ENCODE assay signal across 1 cellular context in the genomic region with DNA sequence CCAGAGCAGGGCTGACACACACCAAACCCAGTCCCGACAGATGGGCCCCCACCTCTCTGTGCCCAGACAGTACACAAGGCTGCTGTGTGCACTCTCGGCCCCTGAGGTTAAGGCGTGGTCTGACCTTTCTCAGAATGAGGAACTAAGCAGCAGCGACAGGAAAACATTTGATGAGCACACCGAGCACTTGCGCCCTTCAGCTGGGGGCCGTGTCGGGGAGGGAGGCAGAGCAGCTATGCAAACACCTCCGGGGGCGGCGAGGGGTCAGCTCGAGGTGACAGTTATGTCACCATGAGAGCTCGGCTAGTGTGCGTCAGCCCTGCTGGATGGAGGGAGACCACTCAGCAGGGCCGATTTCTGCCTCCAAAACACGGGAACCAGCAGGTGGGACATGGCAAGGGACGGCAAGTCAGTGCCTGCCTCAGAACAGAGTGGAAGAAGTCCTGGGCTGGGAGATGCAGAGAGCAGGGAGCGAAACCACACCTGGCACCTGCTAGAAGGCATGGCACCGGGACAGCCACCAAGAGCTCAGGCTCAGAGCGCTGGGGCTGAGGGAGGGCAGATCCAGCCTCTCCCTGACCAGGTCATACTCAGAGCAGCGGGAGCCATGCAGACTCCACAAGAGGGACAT.
TF ChIP-seq lines count a peak whose summit lies in the region.

No MANE protein-coding gene starts in this region.

TF ChIP-seq in HepG2, 621 proteins besides CTCF, POLR2A, EP300 and RAD21 (continued from another document and continues in another):
- TF ChIP-seq, protein P1, sequence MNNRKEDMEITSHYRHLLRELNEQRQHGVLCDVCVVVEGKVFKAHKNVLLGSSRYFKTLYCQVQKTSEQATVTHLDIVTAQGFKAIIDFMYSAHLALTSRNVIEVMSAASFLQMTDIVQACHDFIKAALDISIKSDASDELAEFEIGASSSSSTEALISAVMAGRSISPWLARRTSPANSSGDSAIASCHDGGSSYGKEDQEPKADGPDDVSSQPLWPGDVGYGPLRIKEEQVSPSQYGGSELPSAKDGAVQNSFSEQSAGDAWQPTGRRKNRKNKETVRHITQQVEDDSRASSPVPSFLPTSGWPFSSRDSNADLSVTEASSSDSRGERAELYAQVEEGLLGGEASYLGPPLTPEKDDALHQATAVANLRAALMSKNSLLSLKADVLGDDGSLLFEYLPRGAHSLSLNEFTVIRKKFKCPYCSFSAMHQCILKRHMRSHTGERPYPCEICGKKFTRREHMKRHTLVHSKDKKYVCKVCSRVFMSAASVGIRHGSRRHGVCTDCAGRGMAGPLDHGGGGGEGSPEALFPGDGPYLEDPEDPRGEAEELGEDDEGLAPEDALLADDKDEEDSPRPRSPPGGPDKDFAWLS (CRISPR knock-in tag; IDR thresholded peaks at IDR 0.05; ENCODE audit: borderline replicate concordance): no peak
- TF ChIP-seq, protein P2, sequence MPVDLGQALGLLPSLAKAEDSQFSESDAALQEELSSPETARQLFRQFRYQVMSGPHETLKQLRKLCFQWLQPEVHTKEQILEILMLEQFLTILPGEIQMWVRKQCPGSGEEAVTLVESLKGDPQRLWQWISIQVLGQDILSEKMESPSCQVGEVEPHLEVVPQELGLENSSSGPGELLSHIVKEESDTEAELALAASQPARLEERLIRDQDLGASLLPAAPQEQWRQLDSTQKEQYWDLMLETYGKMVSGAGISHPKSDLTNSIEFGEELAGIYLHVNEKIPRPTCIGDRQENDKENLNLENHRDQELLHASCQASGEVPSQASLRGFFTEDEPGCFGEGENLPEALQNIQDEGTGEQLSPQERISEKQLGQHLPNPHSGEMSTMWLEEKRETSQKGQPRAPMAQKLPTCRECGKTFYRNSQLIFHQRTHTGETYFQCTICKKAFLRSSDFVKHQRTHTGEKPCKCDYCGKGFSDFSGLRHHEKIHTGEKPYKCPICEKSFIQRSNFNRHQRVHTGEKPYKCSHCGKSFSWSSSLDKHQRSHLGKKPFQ (CRISPR knock-in tag; IDR thresholded peaks at IDR 0.05; ENCODE audit: insufficient replicate concordance): peak; percentile 95
- TF ChIP-seq ASH2L (IDR thresholded peaks at IDR 0.05; ENCODE audit: insufficient read length, low read depth, low read length) (peak; percentile 47), JUN (CRISPR knock-in tag; IDR thresholded peaks at IDR 0.05) (peak; percentile 93), RBFOX2 (IDR thresholded peaks at IDR 0.05; ENCODE audit: low read depth, low read length) (no peak), REPIN1 (CRISPR knock-in tag; IDR thresholded peaks at IDR 0.05; ENCODE audit: borderline replicate concordance, low read depth) (peak; percentile 85; the same call in 1 of the 2 replicates), SMAD9 (CRISPR knock-in tag; IDR thresholded peaks at IDR 0.05) (no peak), GTF2F1 (IDR thresholded peaks at IDR 0.05; ENCODE audit: low read length) (no peak), CREB1 (IDR thresholded peaks at IDR 0.05) (0 out of 2 replicates have a peak, but pooled peaks have one; percentile 37), CREB1 (CRISPR knock-in tag; IDR thresholded peaks at IDR 0.05) (peak; percentile 75), PPARG (CRISPR knock-in tag; conservative IDR thresholded peaks at IDR 0.05) (peak; percentile 82), DPF2 (CRISPR knock-in tag; IDR thresholded peaks at IDR 0.05; ENCODE audit: borderline replicate concordance, low read depth) (peak; percentile 90; the same call in 1 of the 2 replicates), ZNF713 (CRISPR knock-in tag; IDR thresholded peaks at IDR 0.05) (peak; percentile 95; the same call in 1 of the 2 replicates), TRIM24 (CRISPR knock-in tag; IDR thresholded peaks at IDR 0.05) (peak; percentile 75; the same call in 1 of the 2 replicates), ZNF329 (CRISPR knock-in tag; IDR thresholded peaks at IDR 0.05; ENCODE audit: low read depth) (no peak; the same call in 1 of the 2 replicates), ADNP (CRISPR knock-in tag; IDR thresholded peaks at IDR 0.05) (no peak), ARNT2 (CRISPR knock-in tag; IDR thresholded peaks at IDR 0.05; ENCODE audit: low read depth) (peak; percentile 91), ZNF207 (IDR thresholded peaks at IDR 0.05; ENCODE audit: borderline replicate concordance) (no peak), ZNF225 (CRISPR knock-in tag; IDR thresholded peaks at IDR 0.05) (0 out of 2 replicates have a peak, but pooled peaks have one; percentile 56), NCOA1 (CRISPR knock-in tag; IDR thresholded peaks at IDR 0.05) (peak; percentile 77; the same call in 1 of the 2 replicates), ZBTB21 (CRISPR knock-in tag; IDR thresholded peaks at IDR 0.05) (no peak), SRY (CRISPR knock-in tag; IDR thresholded peaks at IDR 0.05) (peak; percentile 88), ZNF773 (CRISPR knock-in tag; IDR thresholded peaks at IDR 0.05; ENCODE audit: borderline replicate concordance) (no peak), ZNF572 (CRISPR knock-in tag; IDR thresholded peaks at IDR 0.05) (0 out of 2 replicates have a peak, but pooled peaks have one; percentile 94), ZSCAN9 (CRISPR knock-in tag; IDR thresholded peaks at IDR 0.05; ENCODE audit: borderline replicate concordance) (peak; percentile 92; the same call in 1 of the 2 replicates), SAP130 (CRISPR knock-in tag; IDR thresholded peaks at IDR 0.05; ENCODE audit: low read depth) (peak; percentile 95), ZBTB3 (CRISPR knock-in tag; IDR thresholded peaks at IDR 0.05; ENCODE audit: borderline replicate concordance, low read depth) (no peak), ZNF788 (CRISPR knock-in tag; IDR thresholded peaks at IDR 0.05; ENCODE audit: borderline replicate concordance) (peak; percentile 99)
- TF ChIP-seq, protein P3, sequence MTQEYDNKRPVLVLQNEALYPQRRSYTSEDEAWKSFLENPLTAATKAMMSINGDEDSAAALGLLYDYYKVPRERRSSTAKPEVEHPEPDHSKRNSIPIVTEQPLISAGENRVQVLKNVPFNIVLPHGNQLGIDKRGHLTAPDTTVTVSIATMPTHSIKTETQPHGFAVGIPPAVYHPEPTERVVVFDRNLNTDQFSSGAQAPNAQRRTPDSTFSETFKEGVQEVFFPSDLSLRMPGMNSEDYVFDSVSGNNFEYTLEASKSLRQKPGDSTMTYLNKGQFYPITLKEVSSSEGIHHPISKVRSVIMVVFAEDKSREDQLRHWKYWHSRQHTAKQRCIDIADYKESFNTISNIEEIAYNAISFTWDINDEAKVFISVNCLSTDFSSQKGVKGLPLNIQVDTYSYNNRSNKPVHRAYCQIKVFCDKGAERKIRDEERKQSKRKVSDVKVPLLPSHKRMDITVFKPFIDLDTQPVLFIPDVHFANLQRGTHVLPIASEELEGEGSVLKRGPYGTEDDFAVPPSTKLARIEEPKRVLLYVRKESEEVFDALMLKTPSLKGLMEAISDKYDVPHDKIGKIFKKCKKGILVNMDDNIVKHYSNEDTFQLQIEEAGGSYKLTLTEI (CRISPR knock-in tag; conservative IDR thresholded peaks at IDR 0.05): no peak
- TF ChIP-seq, protein P4, sequence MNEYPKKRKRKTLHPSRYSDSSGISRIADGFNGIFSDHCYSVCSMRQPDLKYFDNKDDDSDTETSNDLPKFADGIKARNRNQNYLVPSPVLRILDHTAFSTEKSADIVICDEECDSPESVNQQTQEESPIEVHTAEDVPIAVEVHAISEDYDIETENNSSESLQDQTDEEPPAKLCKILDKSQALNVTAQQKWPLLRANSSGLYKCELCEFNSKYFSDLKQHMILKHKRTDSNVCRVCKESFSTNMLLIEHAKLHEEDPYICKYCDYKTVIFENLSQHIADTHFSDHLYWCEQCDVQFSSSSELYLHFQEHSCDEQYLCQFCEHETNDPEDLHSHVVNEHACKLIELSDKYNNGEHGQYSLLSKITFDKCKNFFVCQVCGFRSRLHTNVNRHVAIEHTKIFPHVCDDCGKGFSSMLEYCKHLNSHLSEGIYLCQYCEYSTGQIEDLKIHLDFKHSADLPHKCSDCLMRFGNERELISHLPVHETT (CRISPR knock-in tag; conservative IDR thresholded peaks at IDR 0.05): peak; percentile 79; the same call in 1 of the 2 replicates
- TF ChIP-seq, protein P5, sequence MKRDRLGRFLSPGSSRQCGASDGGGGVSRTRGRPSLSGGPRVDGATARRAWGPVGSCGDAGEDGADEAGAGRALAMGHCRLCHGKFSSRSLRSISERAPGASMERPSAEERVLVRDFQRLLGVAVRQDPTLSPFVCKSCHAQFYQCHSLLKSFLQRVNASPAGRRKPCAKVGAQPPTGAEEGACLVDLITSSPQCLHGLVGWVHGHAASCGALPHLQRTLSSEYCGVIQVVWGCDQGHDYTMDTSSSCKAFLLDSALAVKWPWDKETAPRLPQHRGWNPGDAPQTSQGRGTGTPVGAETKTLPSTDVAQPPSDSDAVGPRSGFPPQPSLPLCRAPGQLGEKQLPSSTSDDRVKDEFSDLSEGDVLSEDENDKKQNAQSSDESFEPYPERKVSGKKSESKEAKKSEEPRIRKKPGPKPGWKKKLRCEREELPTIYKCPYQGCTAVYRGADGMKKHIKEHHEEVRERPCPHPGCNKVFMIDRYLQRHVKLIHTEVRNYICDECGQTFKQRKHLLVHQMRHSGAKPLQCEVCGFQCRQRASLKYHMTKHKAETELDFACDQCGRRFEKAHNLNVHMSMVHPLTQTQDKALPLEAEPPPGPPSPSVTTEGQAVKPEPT (CRISPR knock-in tag; IDR thresholded peaks at IDR 0.05; ENCODE audit: low read depth): peak; percentile 65; the same call in 1 of the 2 replicates
- TF ChIP-seq, protein P6, sequence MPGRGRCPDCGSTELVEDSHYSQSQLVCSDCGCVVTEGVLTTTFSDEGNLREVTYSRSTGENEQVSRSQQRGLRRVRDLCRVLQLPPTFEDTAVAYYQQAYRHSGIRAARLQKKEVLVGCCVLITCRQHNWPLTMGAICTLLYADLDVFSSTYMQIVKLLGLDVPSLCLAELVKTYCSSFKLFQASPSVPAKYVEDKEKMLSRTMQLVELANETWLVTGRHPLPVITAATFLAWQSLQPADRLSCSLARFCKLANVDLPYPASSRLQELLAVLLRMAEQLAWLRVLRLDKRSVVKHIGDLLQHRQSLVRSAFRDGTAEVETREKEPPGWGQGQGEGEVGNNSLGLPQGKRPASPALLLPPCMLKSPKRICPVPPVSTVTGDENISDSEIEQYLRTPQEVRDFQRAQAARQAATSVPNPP (CRISPR knock-in tag; IDR thresholded peaks at IDR 0.05): peak; percentile 40; the same call in 1 of the 2 replicates
- TF ChIP-seq, protein P7, sequence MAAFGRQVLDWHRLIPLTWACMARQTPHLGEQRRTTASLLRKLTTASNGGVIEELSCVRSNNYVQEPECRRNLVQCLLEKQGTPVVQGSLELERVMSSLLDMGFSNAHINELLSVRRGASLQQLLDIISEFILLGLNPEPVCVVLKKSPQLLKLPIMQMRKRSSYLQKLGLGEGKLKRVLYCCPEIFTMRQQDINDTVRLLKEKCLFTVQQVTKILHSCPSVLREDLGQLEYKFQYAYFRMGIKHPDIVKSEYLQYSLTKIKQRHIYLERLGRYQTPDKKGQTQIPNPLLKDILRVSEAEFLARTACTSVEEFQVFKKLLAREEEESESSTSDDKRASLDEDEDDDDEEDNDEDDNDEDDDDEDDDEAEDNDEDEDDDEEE (CRISPR knock-in tag; IDR thresholded peaks at IDR 0.05): peak; percentile 68; the same call in 1 of the 2 replicates
- TF ChIP-seq, protein P8, sequence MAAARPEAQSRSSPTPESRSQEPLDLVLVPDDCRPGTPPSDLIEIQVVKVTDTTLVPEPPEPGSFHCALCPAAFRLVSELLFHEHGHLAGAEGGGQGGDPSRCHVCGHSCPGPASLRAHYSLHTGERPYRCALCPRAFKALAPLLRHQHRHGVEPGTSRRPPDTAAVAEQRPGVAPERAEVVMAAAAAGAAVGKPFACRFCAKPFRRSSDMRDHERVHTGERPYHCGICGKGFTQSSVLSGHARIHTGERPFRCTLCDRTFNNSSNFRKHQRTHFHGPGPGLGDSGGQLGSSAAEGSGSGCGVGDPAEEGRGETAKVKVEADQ (CRISPR knock-in tag; IDR thresholded peaks at IDR 0.05; ENCODE audit: borderline replicate concordance): no peak
- TF ChIP-seq, protein P9, sequence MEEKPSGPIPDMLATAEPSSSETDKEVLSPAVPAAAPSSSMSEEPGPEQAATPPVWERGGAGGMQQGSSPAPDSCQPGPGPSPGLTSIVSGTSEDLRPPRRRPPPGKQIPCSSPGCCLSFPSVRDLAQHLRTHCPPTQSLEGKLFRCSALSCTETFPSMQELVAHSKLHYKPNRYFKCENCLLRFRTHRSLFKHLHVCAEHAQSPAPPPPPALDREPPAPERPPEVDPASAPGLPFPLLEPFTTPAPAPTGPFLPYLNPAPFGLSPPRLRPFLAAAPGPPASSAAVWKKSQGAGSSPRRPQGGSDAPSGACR (CRISPR knock-in tag; IDR thresholded peaks at IDR 0.05): peak; percentile 98
- TF ChIP-seq, protein P10, sequence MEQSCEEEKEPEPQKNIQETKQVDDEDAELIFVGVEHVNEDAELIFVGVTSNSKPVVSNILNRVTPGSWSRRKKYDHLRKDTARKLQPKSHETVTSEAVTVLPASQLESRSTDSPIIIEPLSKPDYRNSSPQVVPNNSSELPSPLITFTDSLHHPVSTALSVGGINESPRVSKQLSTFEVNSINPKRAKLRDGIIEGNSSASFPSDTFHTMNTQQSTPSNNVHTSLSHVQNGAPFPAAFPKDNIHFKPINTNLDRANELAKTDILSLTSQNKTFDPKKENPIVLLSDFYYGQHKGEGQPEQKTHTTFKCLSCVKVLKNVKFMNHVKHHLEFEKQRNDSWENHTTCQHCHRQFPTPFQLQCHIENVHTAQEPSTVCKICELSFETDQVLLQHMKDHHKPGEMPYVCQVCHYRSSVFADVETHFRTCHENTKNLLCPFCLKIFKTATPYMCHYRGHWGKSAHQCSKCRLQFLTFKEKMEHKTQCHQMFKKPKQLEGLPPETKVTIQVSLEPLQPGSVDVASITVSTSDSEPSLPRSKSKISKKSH (CRISPR knock-in tag; IDR thresholded peaks at IDR 0.05; ENCODE audit: borderline replicate concordance): peak; percentile 88; the same call in 1 of the 2 replicates
- TF ChIP-seq, protein P11, sequence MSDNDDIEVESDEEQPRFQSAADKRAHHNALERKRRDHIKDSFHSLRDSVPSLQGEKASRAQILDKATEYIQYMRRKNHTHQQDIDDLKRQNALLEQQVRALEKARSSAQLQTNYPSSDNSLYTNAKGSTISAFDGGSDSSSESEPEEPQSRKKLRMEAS (IDR thresholded peaks at IDR 0.05): peak; percentile 89
- TF ChIP-seq, protein P12, sequence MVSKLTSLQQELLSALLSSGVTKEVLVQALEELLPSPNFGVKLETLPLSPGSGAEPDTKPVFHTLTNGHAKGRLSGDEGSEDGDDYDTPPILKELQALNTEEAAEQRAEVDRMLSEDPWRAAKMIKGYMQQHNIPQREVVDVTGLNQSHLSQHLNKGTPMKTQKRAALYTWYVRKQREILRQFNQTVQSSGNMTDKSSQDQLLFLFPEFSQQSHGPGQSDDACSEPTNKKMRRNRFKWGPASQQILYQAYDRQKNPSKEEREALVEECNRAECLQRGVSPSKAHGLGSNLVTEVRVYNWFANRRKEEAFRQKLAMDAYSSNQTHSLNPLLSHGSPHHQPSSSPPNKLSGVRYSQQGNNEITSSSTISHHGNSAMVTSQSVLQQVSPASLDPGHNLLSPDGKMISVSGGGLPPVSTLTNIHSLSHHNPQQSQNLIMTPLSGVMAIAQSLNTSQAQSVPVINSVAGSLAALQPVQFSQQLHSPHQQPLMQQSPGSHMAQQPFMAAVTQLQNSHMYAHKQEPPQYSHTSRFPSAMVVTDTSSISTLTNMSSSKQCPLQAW (CRISPR knock-in tag; IDR thresholded peaks at IDR 0.05): peak; percentile 99
